Comparison of ENCODE assay signal across 8 cellular contexts in the genomic region with DNA sequence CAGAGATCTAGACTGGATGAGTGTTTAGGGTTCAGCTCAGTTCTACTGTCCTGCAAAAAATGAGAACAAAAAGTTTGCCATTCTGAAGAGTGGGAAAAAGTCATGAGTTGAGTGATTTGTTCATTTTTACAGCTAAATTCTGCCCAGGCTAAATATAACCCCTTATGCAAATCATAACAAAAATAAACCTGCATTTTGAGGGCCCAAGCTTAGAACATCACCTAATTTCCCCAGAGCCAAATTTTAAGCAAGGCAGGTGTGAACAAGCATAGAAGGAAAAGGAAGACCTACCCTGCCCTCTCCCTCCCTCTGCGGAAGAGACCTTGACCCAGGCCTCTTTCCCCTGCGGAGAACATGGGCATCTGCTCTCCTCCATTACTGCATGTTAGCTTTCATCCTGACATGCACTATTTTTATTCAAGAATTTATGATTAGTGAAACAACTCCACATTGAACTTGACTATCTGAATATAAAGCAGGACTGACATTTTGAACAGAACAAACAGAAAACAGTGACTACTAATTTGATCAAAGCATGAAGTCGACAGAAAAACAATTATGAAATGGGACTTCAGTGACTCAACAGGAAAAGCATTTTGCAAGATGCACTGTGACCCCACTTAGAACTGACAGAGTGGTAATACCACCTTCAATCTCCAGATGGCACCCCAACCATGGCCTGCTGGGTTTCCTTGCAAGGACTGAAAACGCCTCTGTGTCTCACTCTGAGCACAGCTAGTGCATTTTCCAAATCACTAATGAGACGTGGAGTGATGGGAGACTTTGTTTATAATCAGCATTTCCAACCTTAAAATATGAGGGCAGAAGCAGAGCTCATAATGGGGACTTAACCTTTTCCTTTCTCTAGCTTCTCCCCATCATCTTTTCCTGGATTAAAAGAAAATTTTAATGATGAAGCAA. TPM values are rescaled to one million over a fixed set of nuclear protein-coding genes. Genes with fewer than 3 reads are reported as not detected.
DNase-seq lines count a peak whose midpoint lies in the region; ATAC-seq and TF ChIP-seq lines count a peak whose summit lies in the region.

No MANE protein-coding gene starts in this region.

- H3K4me1 ChIP-seq in lower lobe of right lung, result peaks cover 63% of the 10 kb centered on the region

- H3K36me3 ChIP-seq in lower lobe of right lung, result peaks cover 18% of the 10 kb centered on the region

- H3K4me3 ChIP-seq in dorsolateral prefrontal cortex (peak overlapping the region in 1 of 59 donors; percentile 10), lower lobe of right lung (no peak overlapping the region)

- H3K9me3 ChIP-seq in lower lobe of right lung, result no peaks in the 10 kb centered on the region

- intact Hi-C loops in dorsolateral prefrontal cortex (cut with DNase I) (loop anchor here (1.0 to 10.0 kb wide), 7 partner anchors 26 to 430 kb away; a partner anchor contains a TSS), lower lobe of right lung (cut with DNase I) (loop anchor here (5.0 kb wide), 1 partner anchor 138 kb away; no protein-coding TSS in a partner anchor)

- DNase-seq in GM19240 (ENCODE audit: insufficient read length, low spot score) (peak; percentile 67), NCI-H526 treated with DMSO at 0.1 percent for 48 hours (lab: John Stamatoyannopoulos, UW) (peak; percentile 41), dorsolateral prefrontal cortex (peak; percentile 52 to 92 (median 82)), lower lobe of right lung (peak; percentile 80)
- peak; percentile 82 to 86 for DNase-seq in activated CD4-positive, alpha-beta T cell treated with anti-CD3 and anti-CD28 coated beads, Interleukin-2, amount 50 U/mL, for 4 hours
- peak; percentile 72 to 77 (median 76) for DNase-seq in stimulated activated CD4-positive, alpha-beta T cell treated with anti-CD3 and anti-CD28 coated beads, TNF-alpha, amount 100 ng/mL, for 48 hours (ENCODE audit: low read depth in 3 of 3)

- H3K27me3 ChIP-seq in dorsolateral prefrontal cortex (no peaks in the 10 kb centered on the region), lower lobe of right lung (ENCODE audit: low read depth) (no peaks in the 10 kb centered on the region)

- peak; percentile 91 for TF ChIP-seq CTCF in C4-2B (conservative IDR thresholded peaks at IDR 0.05)
- TF ChIP-seq CTCF in dorsolateral prefrontal cortex (IDR thresholded peaks at IDR 0.05 in 54 of 56, conservative IDR thresholded peaks at IDR 0.05 in 2 of 56; ENCODE audit: low read depth in 1 of 56, partially characterized antibody in 56 of 56), result peak; percentile 87 to 99 (median 96)
- TF ChIP-seq CTCF in lower lobe of right lung (IDR thresholded peaks at IDR 0.05), result peak; percentile 90

- ATAC-seq in HG03457 (IDR thresholded peaks at IDR 0.05; ENCODE audit: unreplicated experiment), result peak; percentile 70
- peak; percentile 96 to 97 for ATAC-seq in lower lobe of right lung

- H3K27ac ChIP-seq in C4-2B, result no peak overlapping the region
- peak overlapping the region; percentile 18 to 90 (median 77) for H3K27ac ChIP-seq in dorsolateral prefrontal cortex
- H3K27ac ChIP-seq in lower lobe of right lung, result peak overlapping the region; percentile 73

RNA-seq across cellular contexts. Expression of a gene that starts 30.9 kb away (rescaled TPM):
- total RNA-seq in dorsolateral prefrontal cortex, result 10 to 100 TPM in 39 of 120 experiments, 1 to 10 TPM in 81; 1.8 to 27.0 (median 7.9) TPM
- total RNA-seq in lower lobe of right lung, result 59.9 TPM
